Comparison of ENCODE assay signal across 8 cellular contexts in genomic region chr11:3865388-3866193, GRCh38. TPM values are rescaled to one million over a fixed set of nuclear protein-coding genes. Genes with fewer than 3 reads are reported as not detected.
DNase-seq lines count a peak whose midpoint lies in the region; ATAC-seq and TF ChIP-seq lines count a peak whose summit lies in the region.

No MANE protein-coding gene starts in this region.

- in situ Hi-C loops in ACHN (cut with HindIII; ENCODE audit: low pct_ligation_motif_present, low pct_unique_long_range_greater_than_20kb, low sequenced_read_pairs), result loop anchor here (25.0 kb wide), 1 partner anchor 97 kb away; no protein-coding TSS in a partner anchor

- TF ChIP-seq POLR2A in uterus (IDR thresholded peaks at IDR 0.05), result no peak

- no peak overlapping the region for H3K23ac ChIP-seq in H9 (ENCODE audit: insufficient read length, low read depth, low read length)

- no peak overlapping the region for H2BK120ac ChIP-seq in H9 (ENCODE audit: low read depth, low read length, poor library complexity, severe bottlenecking)

- DNase-seq in ACHN, result peak; percentile 62
- DNase-seq in activated CD4-positive, alpha-beta memory T cell treated with anti-CD3 and anti-CD28 coated beads for 36 hours, result no peak
- peak; percentile 68 for DNase-seq in kidney glomerular epithelial cell (lab: John Stamatoyannopoulos, UW)
- DNase-seq in uterus, result no peak
- no peak for DNase-seq in stimulated activated CD4-positive, alpha-beta T cell treated with anti-CD3 and anti-CD28 coated beads, Interleukin-4, amount 100 ng/mL, for 24 hours
- DNase-seq in H9, result no peak

- no peaks in the 10 kb centered on the region for H3K79me2 ChIP-seq in H9 (ENCODE audit: insufficient read depth, low read length)

- intact Hi-C loops in activated CD4-positive, alpha-beta memory T cell treated with anti-CD3 and anti-CD28 coated beads for 36 hours (cut with micrococcal nuclease), result no loop called here
- intact Hi-C loops in uterus (cut with DNase I; ENCODE audit: low total_unique reads), result no loop called here

- no peak overlapping the region for H3K4ac ChIP-seq in H9 (ENCODE audit: low read depth, low read length)

- no peak overlapping the region for H4K5ac ChIP-seq in H9 (ENCODE audit: insufficient read length, low read depth, low read length)

- peaks cover 77% of the 10 kb centered on the region for H3K4me1 Mint-ChIP-seq in activated CD4-positive, alpha-beta memory T cell treated with anti-CD3 and anti-CD28 coated beads for 36 hours (ENCODE audit: low read depth)
- peaks cover 27 to 30% of the 10 kb centered on the region in 2 experiments for H3K4me1 Mint-ChIP-seq in H9

- no peak overlapping the region for H2AK5ac ChIP-seq in H9 (ENCODE audit: insufficient read length, low read length)

- H4K91ac ChIP-seq in H9 (ENCODE audit: insufficient read length, low read depth, low read length), result no peak overlapping the region

- peaks cover 4 to 9% of the 10 kb centered on the region in 2 donors for H3K4me1 ChIP-seq in uterus
- H3K4me1 ChIP-seq in H9 (ENCODE audit: insufficient read depth, low read length), result peaks cover 6% of the 10 kb centered on the region

- POLR2A ChIA-PET in activated CD4-positive, alpha-beta memory T cell treated with anti-CD3 and anti-CD28 coated beads for 36 hours (lab: Charles Lee), result interaction anchor here (0.6 to 1.5 kb wide), 2 partner anchors 10 to 36 kb away, joined by 4 to 5 read pairs; partner anchors contain the start of gene STIM1

- no peaks in the 10 kb centered on the region for H3K9me3 Mint-ChIP-seq in activated CD4-positive, alpha-beta memory T cell treated with anti-CD3 and anti-CD28 coated beads for 36 hours
- no peaks in the 10 kb centered on the region for H3K9me3 Mint-ChIP-seq in H9

- H2BK15ac ChIP-seq in H9 (ENCODE audit: low read depth, low read length), result no peak overlapping the region

- H4K20me1 ChIP-seq in H9 (ENCODE audit: control insufficient read depth, insufficient read depth, insufficient read length), result no peaks in the 10 kb centered on the region

- H3K27me3 Mint-ChIP-seq in activated CD4-positive, alpha-beta memory T cell treated with anti-CD3 and anti-CD28 coated beads for 36 hours, result no peaks in the 10 kb centered on the region
- H3K27me3 Mint-ChIP-seq in H9 (ENCODE audit: low read depth), result peaks cover 10% of the 10 kb centered on the region

- no peak overlapping the region for H2AFZ ChIP-seq in H9 (ENCODE audit: low read length)

- H3K27me3 ChIP-seq in uterus (no peaks in the 10 kb centered on the region), H9 (ENCODE audit: insufficient read depth, low read length) (no peaks in the 10 kb centered on the region)

- H3T11ph ChIP-seq in H9 (ENCODE audit: low read length), result no peak overlapping the region

- peak overlapping the region; percentile 66 to 83 for H3K27ac ChIP-seq in uterus
- no peak overlapping the region for H3K27ac ChIP-seq in H9 (ENCODE audit: insufficient read length, low read depth, low read length)

- H3K4me2 ChIP-seq in H9 (ENCODE audit: insufficient read depth, insufficient read length, low read length), result no peak overlapping the region

- no peaks in the 10 kb centered on the region for H3K79me1 ChIP-seq in H9 (ENCODE audit: insufficient read depth, low read depth, low read length, poor library complexity, severe bottlenecking)

- H3K9me3 ChIP-seq in uterus, result no peaks in the 10 kb centered on the region
- no peaks in the 10 kb centered on the region for H3K9me3 ChIP-seq in H9 (ENCODE audit: control insufficient read depth, low read depth, low read length)

- H3K18ac ChIP-seq in H9 (ENCODE audit: insufficient read length, low read depth, low read length), result no peak overlapping the region

- H3K4me3 ChIP-seq in uterus, result no peak overlapping the region

- no peak overlapping the region for H4K8ac ChIP-seq in H9 (replicated peaks; ENCODE audit: insufficient read length, low read depth, low read length)

- H2BK20ac ChIP-seq in H9 (ENCODE audit: low read depth, low read length, poor library complexity, severe bottlenecking), result no peak overlapping the region

- no peaks in the 10 kb centered on the region for H3K36me3 ChIP-seq in uterus

- TF ChIP-seq CTCF in uterus (IDR thresholded peaks at IDR 0.05) (no peak), H9 (conservative IDR thresholded peaks at IDR 0.05) (no peak)

- H3K27ac Mint-ChIP-seq in activated CD4-positive, alpha-beta memory T cell treated with anti-CD3 and anti-CD28 coated beads for 36 hours, result peak overlapping the region; percentile 85
- peak overlapping the region in 1 of 3 experiments; percentile 14; a peak in 2 of 7 replicates for H3K27ac Mint-ChIP-seq in H9

- H3K23me2 ChIP-seq in H9 (ENCODE audit: insufficient read length, low read depth, low read length, poor library complexity, severe bottlenecking), result no peaks in the 10 kb centered on the region

- no peak overlapping the region for H3K4me3 Mint-ChIP-seq in activated CD4-positive, alpha-beta memory T cell treated with anti-CD3 and anti-CD28 coated beads for 36 hours
- H3K4me3 Mint-ChIP-seq in H9, result no peak overlapping the region

- no peak overlapping the region for H3K14ac ChIP-seq in H9 (ENCODE audit: insufficient read depth, low read length)

- CTCF ChIA-PET in activated CD4-positive, alpha-beta memory T cell treated with anti-CD3 and anti-CD28 coated beads for 36 hours (lab: Charles Lee), result interaction anchor here (0.6 to 6.8 kb wide), 4 partner anchors 11 to 207 kb away, joined by 3 to 58 read pairs (median 25); partner anchors contain the start of gene STIM1

- ATAC-seq in GM21529 (IDR thresholded peaks at IDR 0.05; ENCODE audit: unreplicated experiment) (peak; percentile 37), HG03045 (IDR thresholded peaks at IDR 0.05; ENCODE audit: unreplicated experiment) (no peak)

- no peak overlapping the region for H3K56ac ChIP-seq in H9 (ENCODE audit: insufficient read length, low read depth, low read length)

- WGBS in H9 (ENCODE audit: extremely low coverage, insufficient read length, low lambda C conversion rate), result no CpG with 5 or more reads among the region's 3 CpGs

- H2BK12ac ChIP-seq in H9 (ENCODE audit: insufficient read length, low read depth, low read length), result no peak overlapping the region

- H3K9ac ChIP-seq in H9 (ENCODE audit: extremely low read depth, insufficient read length, low read length), result no peak overlapping the region

- no peak overlapping the region for H2BK5ac ChIP-seq in H9 (ENCODE audit: insufficient read length, low read length)

- peaks cover 3% of the 10 kb centered on the region for H3K36me3 Mint-ChIP-seq in activated CD4-positive, alpha-beta memory T cell treated with anti-CD3 and anti-CD28 coated beads for 36 hours
- H3K36me3 Mint-ChIP-seq in H9 (ENCODE audit: insufficient read depth in 1 of 3, low read depth in 3 of 3), result 0 out of 7 replicates have a peak, but pooled peaks cover 0 to 4% (median 0%) of the 10 kb centered on the region in 3 experiments

RNA-seq across cellular contexts. Expression of gene STIM1, which starts 10.1 kb away (rescaled TPM):
- 10 to 100 TPM; 55.9 to 61.1 TPM for total RNA-seq in activated CD4-positive, alpha-beta memory T cell treated with anti-CD3 and anti-CD28 coated beads for 36 hours
- 100 to 1,000 TPM in 1 of 4 donors, 10 to 100 TPM in 3; 37.6 to 114 (median 56.3) TPM for total RNA-seq in uterus
- 15.2 and 15.6 TPM in 2 replicates for total RNA-seq in H9 (2021)

RNA-seq across cellular contexts. Expression of gene RHOG, which starts 24.8 kb away (rescaled TPM):
- 100 to 1,000 TPM; 181 to 186 TPM for total RNA-seq in activated CD4-positive, alpha-beta memory T cell treated with anti-CD3 and anti-CD28 coated beads for 36 hours
- total RNA-seq in uterus (10 to 100 TPM; 10.5 to 46.9 (median 38.1) TPM), H9 (2021) (24.9 and 26.4 TPM in 2 replicates)

RNA-seq across cellular contexts. Expression of gene PGAP2, which starts 57.2 kb away (rescaled TPM):
- total RNA-seq in activated CD4-positive, alpha-beta memory T cell treated with anti-CD3 and anti-CD28 coated beads for 36 hours, result 10 to 100 TPM; 27.4 to 30.2 TPM
- total RNA-seq in uterus (10 to 100 TPM in 3 of 4 donors, not detected in 1; 12.2 to 16.5 (median 13.8) TPM), H9 (2021) (36.1 and 37.4 TPM in 2 replicates)

Comparison
In these comparisons a context has a peak if more than half of its experiments do, and no peak if none do; other contexts are left out.
1. DNase-seq: peak in ACHN (single experiment) and kidney glomerular epithelial cell (single experiment); none in activated CD4-positive, alpha-beta memory T cell treated with anti-CD3 and anti-CD28 coated beads for 36 hours (single experiment), uterus (0 of 2), stimulated activated CD4-positive, alpha-beta T cell treated with anti-CD3 and anti-CD28 coated beads, Interleukin-4, amount 100 ng/mL, for 24 hours (single experiment) and H9 (single experiment).